Comparison of ENCODE assay signal across 26 cellular contexts in the genomic region with DNA sequence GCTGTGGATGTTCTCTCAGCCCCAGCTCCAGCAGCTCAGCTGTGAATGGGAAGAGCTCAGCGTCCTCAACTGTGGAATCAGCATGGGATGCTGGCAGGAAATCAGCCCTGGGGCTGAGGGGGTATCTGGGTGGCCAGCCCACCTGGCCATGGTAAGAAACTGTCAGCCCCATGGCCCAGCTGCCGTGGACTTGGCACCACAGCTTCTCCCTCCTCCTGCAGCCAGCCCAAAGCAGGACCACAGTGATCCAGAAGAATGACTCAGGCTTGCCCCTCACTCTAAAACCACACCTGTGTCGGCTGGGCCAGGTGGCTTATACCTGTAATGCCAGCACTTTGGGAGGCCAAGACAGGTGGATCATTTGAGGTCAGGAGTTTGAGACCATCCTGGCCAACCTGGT. TPM values are rescaled to one million over a fixed set of nuclear protein-coding genes. Genes with fewer than 3 reads are reported as not detected.
DNase-seq lines count a peak whose midpoint lies in the region; ATAC-seq, FAIRE-seq and TF ChIP-seq lines count a peak whose summit lies in the region.
"Had no signal": no experiment of that assay in that cellular context is flagged by ENCODE, and none has a peak within 500 bp of the region (broad histone marks: within the 10 kb centered on the region; RNA-seq: fewer than 3 reads in every experiment).

No MANE protein-coding gene starts in this region.

- H3K9me3 ChIP-seq in Peyer's patch (no peaks in the 10 kb centered on the region), H1 (ENCODE audit: insufficient read depth in 2 of 2, low read depth in 1 of 2, low read length in 1 of 2) (no peaks in the 10 kb centered on the region), trophoblast cell (ENCODE audit: insufficient read depth, low read depth, low read length) (no peaks in the 10 kb centered on the region)
- H3K9me3 ChIP-seq: A549, MG63, SJCRH30 had no signal

- no peak overlapping the region for H3K23ac ChIP-seq in H1 (ENCODE audit: insufficient read length)
- no peak overlapping the region for H3K23ac ChIP-seq in trophoblast cell (ENCODE audit: low read length)

- peaks cover 0 to 4% (median 2%) of the 10 kb centered on the region in 4 donors for H3K4me1 ChIP-seq in Peyer's patch
- peaks cover 0 to 3% (median 1%) of the 10 kb centered on the region in 4 experiments; a peak in 4 of 7 replicates for H3K4me1 ChIP-seq in H1 (replicated peaks in 1 of 4; ENCODE audit: control insufficient read depth in 3 of 4, insufficient read depth in 4 of 4, low read length in 3 of 4)
- H3K4me1 ChIP-seq in trophoblast cell (ENCODE audit: control insufficient read depth in 1 of 2, insufficient read depth in 2 of 2, low read length in 2 of 2): peaks cover 3 to 4% of the 10 kb centered on the region in 2 experiments
- H3K4me1 ChIP-seq: SJCRH30 had no signal

- intact Hi-C loops in CD14-positive monocyte (cut with micrococcal nuclease): loop anchor here (5.0 to 10.0 kb wide), 2 partner anchors 282 to 400 kb away; no protein-coding TSS in a partner anchor

- H3K18ac ChIP-seq in H1 (ENCODE audit: extremely low read depth, low read length) (no peak overlapping the region), trophoblast cell (ENCODE audit: low read length) (no peak overlapping the region)

- H2BK12ac ChIP-seq in H1 (ENCODE audit: low read depth, low read length) (no peak overlapping the region), trophoblast cell (ENCODE audit: low read length) (no peak overlapping the region)

- H3K4me3 Mint-ChIP-seq in CD14-positive monocyte: no peak overlapping the region
- no peak overlapping the region for H3K4me3 Mint-ChIP-seq in stimulated activated memory B cell treated with anti-CD40 and anti-IgM and Interleukin-4, amounts not matched to agents 10 μg/mL and 1 μg/mL and 100 μg/mL, for 72 hours

- 98% methylated on average over 3 of the region's 3 CpGs; no CpG with 5 or more reads in 1 of the 2 experiments for WGBS in H1 (ENCODE audit: extremely low coverage in 1 of 2, insufficient coverage in 1 of 2, insufficient read length in 1 of 2, insufficient replicate concordance in 2 of 2, low coverage in 1 of 2, low lambda C conversion rate in 2 of 2, missing lambda C conversion rate in 1 of 2), 2 experiments
- WGBS in trophoblast cell (ENCODE audit: extremely low coverage, insufficient coverage, insufficient read length): no CpG with 5 or more reads among the region's 3 CpGs

- peaks cover 0 to 2% (median 0%) of the 10 kb centered on the region in 7 donors for H3K9me3 Mint-ChIP-seq in CD14-positive monocyte
- no peaks in the 10 kb centered on the region for H3K9me3 Mint-ChIP-seq in stimulated activated memory B cell treated with anti-CD40 and anti-IgM and Interleukin-4, amounts not matched to agents 10 μg/mL and 1 μg/mL and 100 μg/mL, for 72 hours

- no peak overlapping the region for H3K56ac ChIP-seq in H1 (replicated peaks; ENCODE audit: insufficient read length, low read depth, low read length)

- H3K4me3 ChIP-seq in Peyer's patch: no peak overlapping the region
- no peak overlapping the region for H3K4me3 ChIP-seq in H1 (ENCODE audit: extremely low read depth in 1 of 4, insufficient read depth in 2 of 4, low read depth in 3 of 4, low read length in 4 of 4)
- no peak overlapping the region for H3K4me3 ChIP-seq in trophoblast cell (ENCODE audit: low read depth, low read length)
- H3K4me3 ChIP-seq: A549, MG63, SJCRH30 had no signal

- H3K27me3 Mint-ChIP-seq in CD14-positive monocyte (ENCODE audit: low read depth in 3 of 3): peaks cover 0 to 3% (median 1%) of the 10 kb centered on the region in 3 donors
- H3K27me3 Mint-ChIP-seq in stimulated activated memory B cell treated with anti-CD40 and anti-IgM and Interleukin-4, amounts not matched to agents 10 μg/mL and 1 μg/mL and 100 μg/mL, for 72 hours: no peaks in the 10 kb centered on the region

- H3K14ac ChIP-seq in H1 (ENCODE audit: insufficient read length): no peak overlapping the region
- no peak overlapping the region for H3K14ac ChIP-seq in trophoblast cell (ENCODE audit: low read length)

- no peak for ATAC-seq in HG03439 (IDR thresholded peaks at IDR 0.05; ENCODE audit: unreplicated experiment)
- ATAC-seq in HG03095 (IDR thresholded peaks at IDR 0.05; ENCODE audit: unreplicated experiment): no peak
- no peak for ATAC-seq in stimulated activated memory B cell treated with anti-CD40 and anti-IgM and Interleukin-4, amounts not matched to agents 10 μg/mL and 1 μg/mL and 100 μg/mL, for 72 hours
- ATAC-seq: A549, PC-3, Right ventricle myocardium inferior, SK-N-SH treated with all-trans-retinoic acid at 6 μM for 48 hours had no signal

- no peak overlapping the region for H4K91ac ChIP-seq in H1 (replicated peaks; ENCODE audit: insufficient read length, low read length)
- H4K91ac ChIP-seq in trophoblast cell (ENCODE audit: low read depth, low read length): no peak overlapping the region

- no peak overlapping the region for H2BK20ac ChIP-seq in H1 (ENCODE audit: low read length)

- peak; percentile 20 for DNase-seq in CD14-positive monocyte (ENCODE audit: low spot score)
- DNase-seq in Peyer's patch: peak in 2 of 3 donors; percentile 34 to 42
- DNase-seq in H1 (ENCODE audit: low read depth in 1 of 2, low spot score in 2 of 2): no peak
- DNase-seq in trophoblast cell: no peak
- DNase-seq in inferior parietal cortex (ENCODE audit: extremely low spot score): no peak
- DNase-seq: AML-193; C1 segment of cervical spinal cord; Calu3; DMS79 treated with DMSO at 0.1 percent for 48 hours; IMR-90; KG1; MG63; NCI-H2029; NCI-H446 treated with DMSO at 0.1 percent for 48 hours; NCI-H526; NCI-H82; NK-92 treated with Interleukin-12 subunit alpha and Interleukin-12 subunit beta, amount 100 ng/mL, for 24 hours; PC-3; SJCRH30 had no signal

- H3K4me2 ChIP-seq in H1 (ENCODE audit: insufficient read depth in 1 of 2, low read depth in 2 of 2, low read length in 2 of 2) (no peak overlapping the region), trophoblast cell (ENCODE audit: low read length) (no peak overlapping the region)
- H3K4me2 ChIP-seq: A549 had no signal

- H2BK5ac ChIP-seq in H1 (ENCODE audit: low read depth, low read length): no peak overlapping the region
- no peak overlapping the region for H2BK5ac ChIP-seq in trophoblast cell (ENCODE audit: low read depth, low read length, poor library complexity)

- H3K23me2 ChIP-seq in H1 (ENCODE audit: low read depth, low read length): no peaks in the 10 kb centered on the region; the same call in 1 of the 2 replicates

- no peaks in the 10 kb centered on the region for H4K20me1 ChIP-seq in H1 (replicated peaks in 1 of 2; ENCODE audit: control insufficient read depth in 1 of 2, insufficient read depth in 2 of 2, low read length in 2 of 2)

- H4K8ac ChIP-seq in H1 (ENCODE audit: extremely low read depth, insufficient read depth, low read length) (peak overlapping the region; percentile 57), trophoblast cell (ENCODE audit: low read depth, low read length) (no peak overlapping the region)

- CTCF ChIA-PET in H1 (lab: Charles Lee; ENCODE audit: partially characterized antibody): interaction anchor here (0.6 to 5.7 kb wide), 13 partner anchors 8 to 359 kb away, joined by 3 to 48 read pairs (median 5); partner anchors contain the start of gene SAR1B

- FAIRE-seq in H1 (lab: Jason Lieb, UNC): no peak
- FAIRE-seq: A549, GM19239 had no signal

- TF ChIP-seq RAD21 in H1 (IDR thresholded peaks at IDR 0.05 in 1 of 2, conservative IDR thresholded peaks at IDR 0.05 in 1 of 2; ENCODE audit: low read depth in 2 of 2, low read length in 2 of 2): no peak

- H3K79me2 ChIP-seq in H1 (ENCODE audit: control insufficient read depth in 1 of 2, insufficient read depth in 2 of 2, low read length in 2 of 2): no peaks in the 10 kb centered on the region
- no peaks in the 10 kb centered on the region for H3K79me2 ChIP-seq in trophoblast cell (ENCODE audit: control insufficient read depth, insufficient read depth, low read length, poor library complexity)

- no peak overlapping the region for H2BK15ac ChIP-seq in H1 (ENCODE audit: low read length)

- H4K12ac ChIP-seq in trophoblast cell (ENCODE audit: low read depth, low read length): no peak overlapping the region

- H2AFZ ChIP-seq in H1 (ENCODE audit: low read length): no peak overlapping the region
- no peak overlapping the region for H2AFZ ChIP-seq in trophoblast cell (ENCODE audit: insufficient read depth, low read length, poor library complexity)

- H3K79me1 ChIP-seq in H1 (ENCODE audit: low read depth, low read length): no peaks in the 10 kb centered on the region; the same call in 1 of the 2 replicates
- H3K79me1 ChIP-seq in trophoblast cell (ENCODE audit: low read length): peaks cover 2% of the 10 kb centered on the region

- H3K4me1 Mint-ChIP-seq in CD14-positive monocyte: peaks cover 6% of the 10 kb centered on the region
- H3K4me1 Mint-ChIP-seq in stimulated activated memory B cell treated with anti-CD40 and anti-IgM and Interleukin-4, amounts not matched to agents 10 μg/mL and 1 μg/mL and 100 μg/mL, for 72 hours: peaks cover 34% of the 10 kb centered on the region

- no peak for TF ChIP-seq EP300 in H1 (IDR thresholded peaks at IDR 0.05; ENCODE audit: borderline replicate concordance in 1 of 2, low read depth in 2 of 2, low read length in 2 of 2)

- H3K27ac Mint-ChIP-seq in CD14-positive monocyte: no peak overlapping the region
- no peak overlapping the region for H3K27ac Mint-ChIP-seq in stimulated activated memory B cell treated with anti-CD40 and anti-IgM and Interleukin-4, amounts not matched to agents 10 μg/mL and 1 μg/mL and 100 μg/mL, for 72 hours

- H3K36me3 Mint-ChIP-seq in CD14-positive monocyte: peaks cover 3 to 6% of the 10 kb centered on the region in 2 donors
- H3K36me3 Mint-ChIP-seq in stimulated activated memory B cell treated with anti-CD40 and anti-IgM and Interleukin-4, amounts not matched to agents 10 μg/mL and 1 μg/mL and 100 μg/mL, for 72 hours: peaks cover 5% of the 10 kb centered on the region

- no peaks in the 10 kb centered on the region for H3K27me3 ChIP-seq in Peyer's patch
- no peaks in the 10 kb centered on the region for H3K27me3 ChIP-seq in H1 (replicated peaks in 1 of 4; ENCODE audit: control insufficient read depth in 3 of 4, extremely low read depth in 1 of 4, insufficient read depth in 3 of 4, low read length in 3 of 4)
- no peaks in the 10 kb centered on the region for H3K27me3 ChIP-seq in trophoblast cell (ENCODE audit: insufficient read depth, low read length)
- H3K27me3 ChIP-seq: MG63, SJCRH30 had no signal

- no peak overlapping the region for H3K4ac ChIP-seq in H1 (replicated peaks; ENCODE audit: insufficient read length, low read depth, low read length)
- no peak overlapping the region for H3K4ac ChIP-seq in trophoblast cell (ENCODE audit: low read depth, low read length)

- H2AK5ac ChIP-seq in H1 (ENCODE audit: low read depth, low read length) (no peak overlapping the region), trophoblast cell (ENCODE audit: low read length) (no peak overlapping the region)

- H3K9ac ChIP-seq in H1 (replicated peaks in 1 of 4; ENCODE audit: extremely low read depth in 1 of 4, low read depth in 3 of 4, low read length in 3 of 4) (no peak overlapping the region), trophoblast cell (ENCODE audit: low read length) (peak overlapping the region; percentile 18)

- TF ChIP-seq CTCF in CD14-positive monocyte (IDR thresholded peaks at IDR 0.05): no peak
- TF ChIP-seq CTCF in Peyer's patch (IDR thresholded peaks at IDR 0.05): no peak
- TF ChIP-seq CTCF in H1 (IDR thresholded peaks at IDR 0.05; ENCODE audit: control extremely low read depth in 1 of 3, insufficient read depth in 1 of 3, low read depth in 1 of 3, low read length in 3 of 3): no peak

- H2BK120ac ChIP-seq in H1 (replicated peaks; ENCODE audit: low read depth, low read length) (no peak overlapping the region), trophoblast cell (ENCODE audit: insufficient read depth, low read length, poor library complexity) (no peak overlapping the region)

- TF ChIP-seq POLR2A in Peyer's patch (IDR thresholded peaks at IDR 0.05) (no peak), H1 (IDR thresholded peaks at IDR 0.05; ENCODE audit: control extremely low read depth in 1 of 2, low read depth in 2 of 2, low read length in 2 of 2) (no peak)

- no peak overlapping the region for H4K5ac ChIP-seq in H1 (ENCODE audit: insufficient read length, low read depth, low read length)

- POLR2A ChIA-PET in H1 (lab: Charles Lee; ENCODE audit: partially characterized antibody): interaction anchor here (0.8 to 2.0 kb wide), 9 partner anchors 18 to 407 kb away, joined by 3 to 4 read pairs (median 3); partner anchors contain the start of gene CDKN2AIPNL

- H3K36me3 ChIP-seq in Peyer's patch: peaks cover 0 to 18% (median 0%) of the 10 kb centered on the region in 3 donors
- peaks cover 2 to 14% (median 3%) of the 10 kb centered on the region in 4 experiments; a peak in 4 of 8 replicates for H3K36me3 ChIP-seq in H1 (ENCODE audit: control insufficient read depth in 2 of 4, insufficient read depth in 4 of 4, low read length in 3 of 4)
- H3K36me3 ChIP-seq in trophoblast cell (ENCODE audit: control insufficient read depth in 1 of 2, insufficient read depth in 2 of 2, low read length in 2 of 2): no peaks in the 10 kb centered on the region
- H3K36me3 ChIP-seq: SJCRH30 had no signal

- H3K27ac ChIP-seq in Peyer's patch (no peak overlapping the region), H1 (ENCODE audit: low read depth, low read length) (no peak overlapping the region), trophoblast cell (ENCODE audit: low read depth, low read length) (no peak overlapping the region)
- H3K27ac ChIP-seq: A549, SJCRH30 had no signal

RNA-seq across cellular contexts. Expression of gene SAR1B, which starts 48.0 kb away (rescaled TPM):
- polyA plus RNA-seq in CD14-positive monocyte (10 to 100 TPM; 62.3 to 65.7 TPM), H1 (2011; rRNA removed) (7.1 and 9.1 TPM in 2 replicates)
- 100 to 1,000 TPM; 102 to 126 (median 118) TPM for total RNA-seq in Peyer's patch
- 36.3 and 37.5 TPM in 2 replicates for total RNA-seq in H1 (2021; fragmentation: NEBNext Ultra II Directional; extraction: Animal tissue kit (Norgen Biotek cat#: 25700))
- 17.6 TPM for polyA plus RNA-seq in H1 (2011; cell fraction: cytosol; rRNA removed)
- polyA plus RNA-seq in H1 (2011; cell fraction: nucleus; rRNA removed): 3.8 TPM
- 25.3 to 33.0 TPM (median 26.8 TPM) in 4 replicates for polyA plus RNA-seq in H1 (2012, experiment 1 of 2)
- 11.2 TPM for polyA plus RNA-seq in H1 (2012, experiment 2 of 2)
- 17.0 TPM for polyA plus RNA-seq in H1 (2013, experiment 1 of 2)
- 19.3 TPM for polyA plus RNA-seq in H1 (2013, experiment 2 of 2)
- 20.4 and 39.0 TPM in 2 replicates for polyA minus RNA-seq in H1 (2011; rRNA and poly(A)+ RNA removed)
- polyA minus RNA-seq in H1 (2011; cell fraction: cytosol; rRNA and poly(A)+ RNA removed): 10.9 TPM
- polyA minus RNA-seq in H1 (2011; cell fraction: nucleus; rRNA and poly(A)+ RNA removed): 16.4 TPM
- 43.0 and 44.4 TPM in 2 replicates for polyA plus RNA-seq in trophoblast cell (2013)

RNA-seq across cellular contexts. Expression of gene JADE2, which starts 59.2 kb away (rescaled TPM):
- 1 to 10 TPM; 2.1 to 3.1 TPM for polyA plus RNA-seq in CD14-positive monocyte
- 10 to 100 TPM; 51.5 to 77.6 (median 57.4) TPM for total RNA-seq in Peyer's patch
- total RNA-seq in H1 (2021; fragmentation: NEBNext Ultra II Directional; extraction: Animal tissue kit (Norgen Biotek cat#: 25700)): 55.8 and 59.4 TPM in 2 replicates
- 19.2 and 21.9 TPM in 2 replicates for polyA plus RNA-seq in H1 (2011; rRNA removed)
- 19.5 TPM for polyA plus RNA-seq in H1 (2011; cell fraction: cytosol; rRNA removed)
- 28.6 TPM for polyA plus RNA-seq in H1 (2011; cell fraction: nucleus; rRNA removed)
- 15.9 to 23.0 TPM (median 22.1 TPM) in 4 replicates for polyA plus RNA-seq in H1 (2012, experiment 1 of 2)
- polyA plus RNA-seq in H1 (2012, experiment 2 of 2): 19.7 TPM
- 14.6 TPM for polyA plus RNA-seq in H1 (2013, experiment 1 of 2)
- 14.5 TPM for polyA plus RNA-seq in H1 (2013, experiment 2 of 2)
- 42.6 and 49.2 TPM in 2 replicates for polyA minus RNA-seq in H1 (2011; rRNA and poly(A)+ RNA removed)
- polyA minus RNA-seq in H1 (2011; cell fraction: cytosol; rRNA and poly(A)+ RNA removed): 24.7 TPM
- polyA minus RNA-seq in H1 (2011; cell fraction: nucleus; rRNA and poly(A)+ RNA removed): 26.6 TPM
- polyA plus RNA-seq in trophoblast cell (2013): 3.8 TPM in 2 replicates

Comparison
In these comparisons a context has a peak if more than half of its experiments do, and no peak if none do; other contexts are left out.
1. DNase-seq: peak in CD14-positive monocyte (single experiment) and Peyer's patch (2 of 3); none in H1 (0 of 2), trophoblast cell (0 of 2) and inferior parietal cortex (single experiment).